In genomic region chr5:139660105-139660915, GRCh38 we compare ENCODE assay signal across 8 cellular contexts. TPM values are rescaled to one million over a fixed set of nuclear protein-coding genes. Genes with fewer than 3 reads are reported as not detected.
A peak's percentile ranks its signal among the peaks of the same experiment; 100 is the strongest.
DNase-seq lines count a peak whose midpoint lies in the region; ATAC-seq and TF ChIP-seq lines count a peak whose summit lies in the region.

No MANE protein-coding gene starts in this region.

- peak overlapping the region in 1 of 2 experiments; percentile 98 for H3K14ac ChIP-seq in mesenchymal stem cell (ENCODE audit: low read length in 2 of 2)

- no peaks in the 10 kb centered on the region for H3K27me3 ChIP-seq in BLaER1 treated with 17β-estradiol and CSF1 and Interleukin-3, amounts not matched to agents 10 nM and 100 nM
- H3K27me3 ChIP-seq in MG63 (no peaks in the 10 kb centered on the region), mesenchymal stem cell (ENCODE audit: control insufficient read depth in 1 of 2, insufficient read depth in 1 of 2, low read length in 2 of 2) (no peaks in the 10 kb centered on the region), upper lobe of right lung (no peaks in the 10 kb centered on the region), H7 (ENCODE audit: control insufficient read depth, insufficient read depth, low read length) (no peaks in the 10 kb centered on the region)

- DNase-seq in MG63 (peak; percentile 98), choroid plexus epithelial cell (ENCODE audit: low read depth) (no peak), mesenchymal stem cell (peak; percentile 42), upper lobe of right lung (peak; percentile 91), NAMALWA (ENCODE audit: low spot score) (no peak), H7 (no peak)
- no peak for DNase-seq in activated CD4-positive, alpha-beta T cell treated with anti-CD3 and anti-CD28 coated beads, Interleukin-2, amount 10 ng/mL, durations not matched to agents 24 days and 14 days

- H3K4me3 ChIP-seq in BLaER1 treated with 17β-estradiol and CSF1 and Interleukin-3, amounts not matched to agents 10 nM and 100 nM = peak overlapping the region; percentile 8 to 62 (median 52); a peak in 19 of 20 replicates
- H3K4me3 ChIP-seq in MG63 = peak overlapping the region; percentile 44
- peak overlapping the region; percentile 34 for H3K4me3 ChIP-seq in choroid plexus epithelial cell (ENCODE audit: low read depth, low read length)
- peak overlapping the region; percentile 38 to 67 for H3K4me3 ChIP-seq in mesenchymal stem cell (ENCODE audit: insufficient read depth in 1 of 2, low read depth in 1 of 2, low read length in 2 of 2)
- peak overlapping the region; percentile 39 for H3K4me3 ChIP-seq in upper lobe of right lung
- no peak overlapping the region for H3K4me3 ChIP-seq in H7 (ENCODE audit: insufficient read depth, low read depth, low read length)

- peak overlapping the region; percentile 99 for H3K18ac ChIP-seq in mesenchymal stem cell (ENCODE audit: low read depth in 1 of 2, low read length in 2 of 2)

- no peak overlapping the region for H3K4me3 Mint-ChIP-seq in activated CD4-positive, alpha-beta T cell treated with anti-CD3 and anti-CD28 coated beads, Interleukin-2, amount 10 ng/mL, durations not matched to agents 24 days and 14 days

- peak overlapping the region; percentile 97 to 98 for H3K4ac ChIP-seq in mesenchymal stem cell (ENCODE audit: low read depth in 1 of 2, low read length in 2 of 2)

- TF ChIP-seq CTCF in choroid plexus epithelial cell (conservative IDR thresholded peaks at IDR 0.05; ENCODE audit: low read depth, low read length) (no peak), upper lobe of right lung (IDR thresholded peaks at IDR 0.05) (no peak)

- H3K23ac ChIP-seq in mesenchymal stem cell (ENCODE audit: low read length in 2 of 2) = peak overlapping the region; percentile 47 to 91

- peaks cover 18% of the 10 kb centered on the region for H3K4me1 Mint-ChIP-seq in activated CD4-positive, alpha-beta T cell treated with anti-CD3 and anti-CD28 coated beads, Interleukin-2, amount 10 ng/mL, durations not matched to agents 24 days and 14 days

- H4K8ac ChIP-seq in mesenchymal stem cell (ENCODE audit: low read length) = peak overlapping the region; percentile 92

- H3K36me3 Mint-ChIP-seq in activated CD4-positive, alpha-beta T cell treated with anti-CD3 and anti-CD28 coated beads, Interleukin-2, amount 10 ng/mL, durations not matched to agents 24 days and 14 days (ENCODE audit: low read depth) = no peaks in the 10 kb centered on the region

- intact Hi-C loops in upper lobe of right lung (cut with DNase I) = no loop called here
- intact Hi-C loops in activated CD4-positive, alpha-beta T cell treated with anti-CD3 and anti-CD28 coated beads, Interleukin-2, amount 10 ng/mL, durations not matched to agents 24 days and 14 days (cut with micrococcal nuclease) = no loop called here

- no peak overlapping the region for H3K27ac Mint-ChIP-seq in activated CD4-positive, alpha-beta T cell treated with anti-CD3 and anti-CD28 coated beads, Interleukin-2, amount 10 ng/mL, durations not matched to agents 24 days and 14 days

- ATAC-seq in upper lobe of right lung = peak; percentile 67

- peaks cover 8 to 89% (median 33%) of the 10 kb centered on the region in 11 experiments; a peak in 17 of 22 replicates for H4K20me1 ChIP-seq in BLaER1 treated with 17β-estradiol and CSF1 and Interleukin-3, amounts not matched to agents 10 nM and 100 nM

- peak overlapping the region; percentile 76 for H2AK5ac ChIP-seq in mesenchymal stem cell (ENCODE audit: low read length, severe bottlenecking)

- H3K9ac ChIP-seq in BLaER1 treated with 17β-estradiol and CSF1 and Interleukin-3, amounts not matched to agents 10 nM and 100 nM = peak overlapping the region; percentile 68 to 80 (median 71)
- peak overlapping the region; percentile 85 for H3K9ac ChIP-seq in mesenchymal stem cell (ENCODE audit: low read length)

- H4K91ac ChIP-seq in mesenchymal stem cell (ENCODE audit: low read length) = peak overlapping the region; percentile 97

- peak overlapping the region; percentile 42 to 95 (median 78); a peak in 21 of 22 replicates for H3K27ac ChIP-seq in BLaER1 treated with 17β-estradiol and CSF1 and Interleukin-3, amounts not matched to agents 10 nM and 100 nM
- peak overlapping the region; percentile 95 for H3K27ac ChIP-seq in mesenchymal stem cell (ENCODE audit: low read length, poor library complexity, severe bottlenecking)
- H3K27ac ChIP-seq in upper lobe of right lung = peak overlapping the region; percentile 85

- peaks cover 7% of the 10 kb centered on the region for H3K27me3 Mint-ChIP-seq in activated CD4-positive, alpha-beta T cell treated with anti-CD3 and anti-CD28 coated beads, Interleukin-2, amount 10 ng/mL, durations not matched to agents 24 days and 14 days

- H2BK120ac ChIP-seq in mesenchymal stem cell (ENCODE audit: low read depth, low read length) = peak overlapping the region; percentile 97

- H3K4me1 ChIP-seq in BLaER1 treated with 17β-estradiol and CSF1 and Interleukin-3, amounts not matched to agents 10 nM and 100 nM = peaks cover 98 to 100% (median 99%) of the 10 kb centered on the region in 10 experiments
- peaks cover 88% of the 10 kb centered on the region for H3K4me1 ChIP-seq in mesenchymal stem cell (ENCODE audit: control insufficient read depth, insufficient read depth, low read depth, low read length)
- H3K4me1 ChIP-seq in upper lobe of right lung = peaks cover 84% of the 10 kb centered on the region

- 0 out of 22 replicates have a peak, but pooled peaks cover 0 to 4% (median 0%) of the 10 kb centered on the region in 11 experiments for H3K36me3 ChIP-seq in BLaER1 treated with 17β-estradiol and CSF1 and Interleukin-3, amounts not matched to agents 10 nM and 100 nM
- H3K36me3 ChIP-seq in MG63 (peaks cover 46% of the 10 kb centered on the region), mesenchymal stem cell (ENCODE audit: control insufficient read depth in 1 of 2, insufficient read depth in 2 of 2, low read depth in 1 of 2, low read length in 2 of 2) (peaks cover 3 to 51% of the 10 kb centered on the region in 2 experiments), upper lobe of right lung (no peaks in the 10 kb centered on the region), H7 (replicated peaks; ENCODE audit: control insufficient read depth, insufficient read depth, low read length) (no peaks in the 10 kb centered on the region; the same call in 1 of the 2 replicates)

- peak overlapping the region; percentile 94 to 100 (median 99) for H3K4me2 ChIP-seq in BLaER1 treated with 17β-estradiol and CSF1 and Interleukin-3, amounts not matched to agents 10 nM and 100 nM
- H3K4me2 ChIP-seq in mesenchymal stem cell (ENCODE audit: low read length, poor library complexity, severe bottlenecking) = peak overlapping the region; percentile 41

- no peaks in the 10 kb centered on the region for H3K79me1 ChIP-seq in mesenchymal stem cell (replicated peaks; ENCODE audit: low read length, poor library complexity, severe bottlenecking)

- peak overlapping the region; percentile 55 for H2BK15ac ChIP-seq in mesenchymal stem cell (ENCODE audit: low read depth, poor library complexity, severe bottlenecking)

- H3K9me3 ChIP-seq in BLaER1 treated with 17β-estradiol and CSF1 and Interleukin-3, amounts not matched to agents 10 nM and 100 nM (replicated peaks in 1 of 11) = no peaks in the 10 kb centered on the region
- H3K9me3 ChIP-seq in MG63 (no peaks in the 10 kb centered on the region), mesenchymal stem cell (ENCODE audit: control insufficient read depth, low read length) (no peaks in the 10 kb centered on the region), upper lobe of right lung (no peaks in the 10 kb centered on the region)

- H3K9me3 Mint-ChIP-seq in activated CD4-positive, alpha-beta T cell treated with anti-CD3 and anti-CD28 coated beads, Interleukin-2, amount 10 ng/mL, durations not matched to agents 24 days and 14 days = no peaks in the 10 kb centered on the region

- H2AFZ ChIP-seq in mesenchymal stem cell (ENCODE audit: low read depth, low read length) = no peak overlapping the region

- WGBS in mesenchymal stem cell = 24% methylated on average over 9 of the region's 14 CpGs

- peak overlapping the region; percentile 95 for H2BK5ac ChIP-seq in mesenchymal stem cell (ENCODE audit: low read depth, low read length, poor library complexity, severe bottlenecking)

- peak overlapping the region; percentile 89 to 97 for H2BK12ac ChIP-seq in mesenchymal stem cell (ENCODE audit: low read length in 2 of 2)

RNA-seq across cellular contexts. Expression of gene CXXC5, which starts 12.2 kb away (rescaled TPM):
- total RNA-seq in MG63 (2014; rRNA removed; shearing (Covaris generic); ENCODE audit: low replicate concordance) = 133 and 193 TPM in 2 replicates
- 75.1 TPM for polyA plus RNA-seq in mesenchymal stem cell (2013, experiment 1 of 2)
- 76.7 TPM for polyA plus RNA-seq in mesenchymal stem cell (2013, experiment 2 of 2)
- total RNA-seq in upper lobe of right lung = 30.6 TPM
- 150 and 154 TPM in 2 replicates for total RNA-seq in H7 (2014; rRNA removed; shearing (Covaris generic))
- total RNA-seq in activated CD4-positive, alpha-beta T cell treated with anti-CD3 and anti-CD28 coated beads, Interleukin-2, amount 10 ng/mL, durations not matched to agents 24 days and 14 days = 1.2 and 1.9 TPM in 2 replicates

Comparison
In these comparisons a context has a peak if more than half of its experiments do, and no peak if none do; other contexts are left out.
1. DNase-seq: peak in MG63 (single experiment), mesenchymal stem cell (single experiment) and upper lobe of right lung (single experiment); none in choroid plexus epithelial cell (single experiment), NAMALWA (single experiment), H7 (single experiment) and activated CD4-positive, alpha-beta T cell treated with anti-CD3 and anti-CD28 coated beads, Interleukin-2, amount 10 ng/mL, durations not matched to agents 24 days and 14 days (single experiment).
2. RNA of gene CXXC5, which starts 12.2 kb away (total RNA-seq): 133 to 193 TPM in MG63, 150 to 154 TPM in H7 and 30.6 TPM in upper lobe of right lung (single experiment); 1.2 to 1.9 TPM in activated CD4-positive, alpha-beta T cell treated with anti-CD3 and anti-CD28 coated beads, Interleukin-2, amount 10 ng/mL, durations not matched to agents 24 days and 14 days; every median in the first group is over 10 times any median in the second.
3. Peak in every context shown above with its lines, with median percentiles within 50 percentile points of each other: H3K27ac ChIP-seq.